In genomic region chr4:7623468-7623867, GRCh38 we compare ENCODE assay signal across 31 cellular contexts.
"Had no signal": no experiment of that assay in that cellular context is flagged by ENCODE, and none has a peak within 500 bp of the region (broad histone marks: within the 10 kb centered on the region; RNA-seq: fewer than 3 reads in every experiment).

No MANE protein-coding gene starts in this region.

- H2AFZ ChIP-seq: neural progenitor cell, parathyroid adenoma had no signal

- H3K27ac ChIP-seq: neural progenitor cell, neutrophil, ovary, parathyroid adenoma, psoas muscle, skin epidermis, spleen, suprapubic skin, testis, tibial artery, transverse colon, upper lobe of right lung, uterus had no signal

- DNase-seq: naive thymus-derived CD8-positive, alpha-beta T cell; nucleus accumbens; ovary; psoas muscle; right cardiac atrium; spleen; stimulated activated CD4-positive, alpha-beta T cell treated with anti-CD3 and anti-CD28 coated beads, Interleukin-12 subunit alpha, Interleukin-12 subunit beta, amount 100 ng/mL, for 4 hours; stimulated activated CD4-positive, alpha-beta T cell treated with anti-CD3 and anti-CD28 coated beads, Interleukin-1b, Interleukin-23, amount 100 ng/mL, for 48 hours; stimulated activated CD4-positive, alpha-beta T cell treated with anti-CD3 and anti-CD28 coated beads, Interleukin-4, amount 100 ng/mL, for 1 hour; stimulated activated CD4-positive, alpha-beta T cell treated with anti-CD3 and anti-CD28 coated beads, Interleukin-4, amount 100 ng/mL, for 4 hours; stimulated activated CD8-positive, alpha-beta memory T cell treated with anti-CD3 and anti-CD28 coated beads, Interleukin-4, amount 100 ng/mL, for 48 hours; stimulated activated naive CD4-positive, alpha-beta T cell; stimulated activated naive CD8-positive, alpha-beta T cell treated with anti-CD3 and anti-CD28 coated beads, Interleukin-15, amount 100 ng/mL, for 72 hours; stimulated activated naive CD8-positive, alpha-beta T cell treated with anti-CD3 and anti-CD28 coated beads, Interleukin-15, Interleukin-2, amounts not matched to agents 100 U/mL and 50 U/mL, for 24 hours; substantia nigra; testis; tibial artery; transverse colon; upper lobe of right lung; uterus had no signal

- H3K4me1 Mint-ChIP-seq: naive thymus-derived CD8-positive, alpha-beta T cell; stimulated activated memory B cell treated with anti-CD40 and anti-IgM and Interleukin-4, amounts not matched to agents 10 μg/mL and 1 μg/mL and 100 μg/mL, for 72 hours; stimulated activated naive CD8-positive, alpha-beta T cell treated with anti-CD3 and anti-CD28 coated beads, Interleukin-15, amount 100 ng/mL, for 72 hours had no signal

- H3K36me3 Mint-ChIP-seq: naive thymus-derived CD8-positive, alpha-beta T cell; natural killer cell treated with Interleukin-12 subunit alpha and Interleukin-12 subunit beta and Interleukin-15 and Interleukin-18, amount 100 ng/mL, for 72 hours; neural progenitor cell; stimulated activated memory B cell treated with anti-CD40 and anti-IgM and Interleukin-4, amounts not matched to agents 10 μg/mL and 1 μg/mL and 100 μg/mL, for 72 hours; type B pancreatic cell had no signal

- H3K27me3 ChIP-seq: neural progenitor cell, ovary, testis, transverse colon, uterus had no signal

- ATAC-seq: naive thymus-derived CD8-positive, alpha-beta T cell; natural killer cell treated with Interleukin-12 subunit alpha and Interleukin-12 subunit beta and Interleukin-15 and Interleukin-18, amount 100 ng/mL, for 72 hours; psoas muscle; right cardiac atrium; sciatic nerve; stimulated activated memory B cell treated with anti-CD40 and anti-IgM and Interleukin-4, amounts not matched to agents 10 μg/mL and 1 μg/mL and 100 μg/mL, for 72 hours; stimulated activated naive CD8-positive, alpha-beta T cell treated with anti-CD3 and anti-CD28 coated beads, Interleukin-15, amount 100 ng/mL, for 72 hours; stimulated activated naive CD8-positive, alpha-beta T cell treated with anti-CD3 and anti-CD28 coated beads, Interleukin-15, Interleukin-2, amounts not matched to agents 100 U/mL and 50 U/mL, for 24 hours; upper lobe of right lung had no signal

- H3K4me2 ChIP-seq: neural progenitor cell, smooth muscle cell had no signal

- H3K9ac ChIP-seq: neural progenitor cell, parathyroid adenoma had no signal

- H3K4me3 Mint-ChIP-seq: naive thymus-derived CD8-positive, alpha-beta T cell; natural killer cell treated with Interleukin-12 subunit alpha and Interleukin-12 subunit beta and Interleukin-15 and Interleukin-18, amount 100 ng/mL, for 72 hours; neural progenitor cell; stimulated activated memory B cell treated with anti-CD40 and anti-IgM and Interleukin-4, amounts not matched to agents 10 μg/mL and 1 μg/mL and 100 μg/mL, for 72 hours; stimulated activated naive CD8-positive, alpha-beta T cell treated with anti-CD3 and anti-CD28 coated beads, Interleukin-15, amount 100 ng/mL, for 72 hours; type B pancreatic cell had no signal

- H3K4me3 ChIP-seq: neural progenitor cell, ovary, psoas muscle, skin epidermis, smooth muscle cell, spleen, suprapubic skin, testis, tibial artery, transverse colon, upper lobe of right lung, uterus had no signal

- H3K36me3 ChIP-seq: neural progenitor cell, neutrophil, ovary, spleen, suprapubic skin, tibial artery, transverse colon, upper lobe of right lung, uterus had no signal

- H3K9me3 ChIP-seq: neutrophil, ovary, psoas muscle, spleen, suprapubic skin, testis, tibial artery, transverse colon, upper lobe of right lung, uterus had no signal

- H3K4me1 ChIP-seq: neural progenitor cell, parathyroid adenoma, psoas muscle, spleen, suprapubic skin, testis, tibial artery, transverse colon, upper lobe of right lung, uterus had no signal

- H3K79me2 ChIP-seq: parathyroid adenoma had no signal

- H3K9me3 Mint-ChIP-seq: natural killer cell treated with Interleukin-12 subunit alpha and Interleukin-12 subunit beta and Interleukin-15 and Interleukin-18, amount 100 ng/mL, for 72 hours; neural progenitor cell; stimulated activated naive CD8-positive, alpha-beta T cell treated with anti-CD3 and anti-CD28 coated beads, Interleukin-15, amount 100 ng/mL, for 72 hours; type B pancreatic cell had no signal

- H3K27ac Mint-ChIP-seq: natural killer cell treated with Interleukin-12 subunit alpha and Interleukin-12 subunit beta and Interleukin-15 and Interleukin-18, amount 100 ng/mL, for 72 hours; neural progenitor cell; progenitor cell of endocrine pancreas; stimulated activated memory B cell treated with anti-CD40 and anti-IgM and Interleukin-4, amounts not matched to agents 10 μg/mL and 1 μg/mL and 100 μg/mL, for 72 hours; type B pancreatic cell had no signal
